In the genomic region with DNA sequence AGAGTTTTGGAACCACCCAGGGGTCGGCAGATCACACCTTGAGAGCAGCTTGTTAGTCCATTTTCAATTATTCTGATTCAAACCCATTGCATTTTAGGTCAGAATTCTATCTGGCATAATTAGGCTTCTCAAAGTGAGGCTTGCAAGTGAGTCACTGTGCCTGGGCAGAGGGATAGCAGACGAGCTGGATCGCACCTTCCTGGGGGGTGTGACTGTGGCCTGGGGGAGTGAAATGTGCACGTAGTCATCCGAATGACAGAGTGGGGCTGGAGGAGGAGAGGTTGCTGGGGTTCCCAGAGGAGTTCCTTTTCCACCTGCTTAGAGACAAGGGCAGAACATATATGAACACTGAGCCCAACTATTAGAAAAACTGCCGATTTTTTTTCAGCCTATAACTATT, we compare ENCODE assay signal across 23 cellular contexts. TPM values are rescaled to one million over a fixed set of nuclear protein-coding genes. Genes with fewer than 3 reads are reported as not detected.
DNase-seq lines count a peak whose midpoint lies in the region; ATAC-seq, FAIRE-seq and TF ChIP-seq lines count a peak whose summit lies in the region.
"Had no signal": no experiment of that assay in that cellular context is flagged by ENCODE, and none has a peak within 500 bp of the region (broad histone marks: within the 10 kb centered on the region; RNA-seq: fewer than 3 reads in every experiment).

No MANE protein-coding gene starts in this region.

- no peak overlapping the region for H2BK120ac ChIP-seq in trophoblast cell (ENCODE audit: insufficient read depth, low read length, poor library complexity)

- H2BK5ac ChIP-seq in trophoblast cell (ENCODE audit: low read depth, low read length, poor library complexity): no peak overlapping the region

- no peak overlapping the region for H3K4ac ChIP-seq in trophoblast cell (ENCODE audit: low read depth, low read length)

- no peak overlapping the region for H2BK12ac ChIP-seq in trophoblast cell (ENCODE audit: low read length)

- no peak overlapping the region for H3K27ac ChIP-seq in trophoblast cell (ENCODE audit: low read depth, low read length)
- H3K27ac ChIP-seq: 22Rv1, BLaER1, C4-2B had no signal

- peaks cover 3% of the 10 kb centered on the region for H3K9me3 ChIP-seq in trophoblast cell (ENCODE audit: insufficient read depth, low read depth, low read length)
- H3K9me3 ChIP-seq: BLaER1, HAP-1 had no signal

- H4K12ac ChIP-seq in trophoblast cell (ENCODE audit: low read depth, low read length): no peak overlapping the region

- peak overlapping the region; percentile 63 for H3K23ac ChIP-seq in trophoblast cell (ENCODE audit: low read length)

- no peak overlapping the region for H3K27ac Mint-ChIP-seq in natural killer cell treated with Interleukin-12 subunit alpha and Interleukin-12 subunit beta and Interleukin-15 and Interleukin-18, amount 100 ng/mL, for 72 hours
- H3K27ac Mint-ChIP-seq: B cell; CD8-positive, alpha-beta T cell; HFFc6 had no signal

- H3K4me3 ChIP-seq in bronchial epithelial cell (ENCODE audit: low read depth, low read length) (no peak overlapping the region), epithelial cell of esophagus (ENCODE audit: low read length) (no peak overlapping the region), trophoblast cell (ENCODE audit: low read depth, low read length) (no peak overlapping the region)
- H3K4me3 ChIP-seq: BLaER1, HAP-1 had no signal

- no peaks in the 10 kb centered on the region for H3K27me3 Mint-ChIP-seq in natural killer cell treated with Interleukin-12 subunit alpha and Interleukin-12 subunit beta and Interleukin-15 and Interleukin-18, amount 100 ng/mL, for 72 hours
- H3K27me3 Mint-ChIP-seq: B cell; CD4-positive, CD25-positive, alpha-beta regulatory T cell had no signal

- no peak overlapping the region for H2AK5ac ChIP-seq in trophoblast cell (ENCODE audit: low read length)

- no peak for FAIRE-seq in bronchial epithelial cell (lab: Jason Lieb, UNC)
- FAIRE-seq: A204.1, D721Med, GM12891, GM18507 had no signal

- H4K8ac ChIP-seq in trophoblast cell (ENCODE audit: low read depth, low read length): no peak overlapping the region

- no peak overlapping the region for H4K91ac ChIP-seq in trophoblast cell (ENCODE audit: low read depth, low read length)

- H3K36me3 ChIP-seq in bronchial epithelial cell (ENCODE audit: control insufficient read depth, insufficient read depth, low read length) (peaks cover 10% of the 10 kb centered on the region), trophoblast cell (ENCODE audit: control insufficient read depth in 1 of 2, insufficient read depth in 2 of 2, low read length in 2 of 2) (peaks cover 23 to 36% of the 10 kb centered on the region in 2 experiments)

- H3K4me3 Mint-ChIP-seq in natural killer cell treated with Interleukin-12 subunit alpha and Interleukin-12 subunit beta and Interleukin-15 and Interleukin-18, amount 100 ng/mL, for 72 hours: no peak overlapping the region
- H3K4me3 Mint-ChIP-seq: B cell; CD8-positive, alpha-beta T cell; HFFc6 had no signal

- no peak overlapping the region for H3K18ac ChIP-seq in trophoblast cell (ENCODE audit: low read length)

- no peak for TF ChIP-seq CTCF in bronchial epithelial cell (IDR thresholded peaks at IDR 0.05; ENCODE audit: insufficient read depth, low read length, severe bottlenecking)
- no peak for TF ChIP-seq CTCF in epithelial cell of esophagus (IDR thresholded peaks at IDR 0.05; ENCODE audit: insufficient read depth, low read depth, low read length, missing control alignments)

- no peaks in the 10 kb centered on the region for H3K27me3 ChIP-seq in bronchial epithelial cell (ENCODE audit: control insufficient read depth, insufficient read depth, low read length)
- H3K27me3 ChIP-seq in trophoblast cell (ENCODE audit: insufficient read depth, low read length): no peaks in the 10 kb centered on the region
- H3K27me3 ChIP-seq: BLaER1 had no signal

- H3K79me2 ChIP-seq in trophoblast cell (ENCODE audit: control insufficient read depth, insufficient read depth, low read length, poor library complexity): no peaks in the 10 kb centered on the region

- no peak for ATAC-seq in HG03460 (IDR thresholded peaks at IDR 0.05; ENCODE audit: unreplicated experiment)
- ATAC-seq in natural killer cell treated with Interleukin-12 subunit alpha and Interleukin-12 subunit beta and Interleukin-15 and Interleukin-18, amount 100 ng/mL, for 72 hours: no peak
- ATAC-seq: CD8-positive, alpha-beta T cell had no signal

- H3K9me3 Mint-ChIP-seq in natural killer cell treated with Interleukin-12 subunit alpha and Interleukin-12 subunit beta and Interleukin-15 and Interleukin-18, amount 100 ng/mL, for 72 hours: no peaks in the 10 kb centered on the region
- H3K9me3 Mint-ChIP-seq: CD8-positive, alpha-beta T cell; HFFc6 had no signal

- H2AFZ ChIP-seq in trophoblast cell (ENCODE audit: insufficient read depth, low read length, poor library complexity): no peak overlapping the region

- no peak overlapping the region for H3K4me2 ChIP-seq in trophoblast cell (ENCODE audit: low read length)
- H3K4me2 ChIP-seq: BLaER1 had no signal

- peaks cover 15% of the 10 kb centered on the region for H3K36me3 Mint-ChIP-seq in natural killer cell treated with Interleukin-12 subunit alpha and Interleukin-12 subunit beta and Interleukin-15 and Interleukin-18, amount 100 ng/mL, for 72 hours

- no peaks in the 10 kb centered on the region for H3K79me1 ChIP-seq in trophoblast cell (ENCODE audit: low read length)

- peaks cover 4 to 8% of the 10 kb centered on the region in 2 donors for H3K4me1 Mint-ChIP-seq in natural killer cell treated with Interleukin-12 subunit alpha and Interleukin-12 subunit beta and Interleukin-15 and Interleukin-18, amount 100 ng/mL, for 72 hours (ENCODE audit: low read depth in 2 of 2)
- H3K4me1 Mint-ChIP-seq: B cell had no signal

- no peaks in the 10 kb centered on the region for H3K4me1 ChIP-seq in trophoblast cell (ENCODE audit: control insufficient read depth in 1 of 2, insufficient read depth in 2 of 2, low read length in 2 of 2)
- H3K4me1 ChIP-seq: BLaER1, HAP-1 had no signal

- peak overlapping the region; percentile 46 for H3K9ac ChIP-seq in trophoblast cell (ENCODE audit: low read length)
- H3K9ac ChIP-seq: BLaER1 had no signal

- no peak overlapping the region for H3K14ac ChIP-seq in trophoblast cell (ENCODE audit: low read length)

- peak; percentile 21 for DNase-seq in Daoy (ENCODE audit: low read depth)
- peak; percentile 12 for DNase-seq in bronchial epithelial cell (ENCODE audit: low read depth)
- peak; percentile 24 for DNase-seq in epithelial cell of esophagus (ENCODE audit: low read depth)
- peak; percentile 54 to 63 for DNase-seq in trophoblast cell
- DNase-seq in natural killer cell treated with Interleukin-12 subunit alpha and Interleukin-12 subunit beta and Interleukin-15 and Interleukin-18, amount 100 ng/mL, for 72 hours (ENCODE audit: low spot score): no peak
- DNase-seq in NCI-H1436 treated with DMSO at 0.1 percent for 48 hours (lab: John Stamatoyannopoulos, UW): no peak
- DNase-seq: CD4-positive, CD25-positive, alpha-beta regulatory T cell; CD8-positive, alpha-beta T cell; DMS 273 treated with DMSO at 0.1 percent for 48 hours; DMS79; GF-D8; GOT3; HFFc6 had no signal

- WGBS in trophoblast cell (ENCODE audit: extremely low coverage, insufficient coverage, insufficient read length): no CpG with 5 or more reads among the region's 6 CpGs

RNA-seq across cellular contexts. Expression of gene SPACA9, which starts 31.7 kb away (rescaled TPM):
- 1.4 and 3.8 TPM in 2 replicates for total RNA-seq in Daoy (2014; rRNA removed; shearing (Covaris generic))
- 0.79 and 2.3 TPM in 2 replicates for total RNA-seq in bronchial epithelial cell
- 2.5 and 2.7 TPM in 2 replicates for polyA plus RNA-seq in trophoblast cell (2013)
- total RNA-seq in natural killer cell treated with Interleukin-12 subunit alpha and Interleukin-12 subunit beta and Interleukin-15 and Interleukin-18, amount 100 ng/mL, for 72 hours: 1 to 10 TPM in 1 of 2 donors, under 1 TPM in 1; 0.71 to 1.0 TPM

RNA-seq across cellular contexts. Expression of gene AK8, which starts 32.3 kb away (rescaled TPM):
- total RNA-seq in Daoy (2014; rRNA removed; shearing (Covaris generic)): 0.23 TPM in 1 of 2 replicates, not detected in the other
- 0.26 TPM in 1 of 2 replicates, not detected in the other for total RNA-seq in bronchial epithelial cell
- polyA plus RNA-seq in trophoblast cell (2013): 0.19 and 0.34 TPM in 2 replicates
- not detected for total RNA-seq in natural killer cell treated with Interleukin-12 subunit alpha and Interleukin-12 subunit beta and Interleukin-15 and Interleukin-18, amount 100 ng/mL, for 72 hours
- total RNA-seq: CD4-positive, CD25-positive, alpha-beta regulatory T cell; CD8-positive, alpha-beta T cell had no signal

RNA-seq across cellular contexts. Expression of gene TSC1, which starts 34.0 kb away (rescaled TPM):
- total RNA-seq in Daoy (2014; rRNA removed; shearing (Covaris generic)): 27.7 and 28.9 TPM in 2 replicates
- 20.8 and 22.3 TPM in 2 replicates for total RNA-seq in bronchial epithelial cell
- polyA plus RNA-seq in trophoblast cell (2013): 31.8 and 32.6 TPM in 2 replicates
- 10 to 100 TPM; 37.8 to 45.7 TPM for total RNA-seq in natural killer cell treated with Interleukin-12 subunit alpha and Interleukin-12 subunit beta and Interleukin-15 and Interleukin-18, amount 100 ng/mL, for 72 hours

Comparison
In these comparisons a context has a peak if more than half of its experiments do, and no peak if none do; other contexts are left out.
1. DNase-seq: peak in Daoy (single experiment), bronchial epithelial cell (single experiment), epithelial cell of esophagus (single experiment) and trophoblast cell (2 of 2); none in natural killer cell treated with Interleukin-12 subunit alpha and Interleukin-12 subunit beta and Interleukin-15 and Interleukin-18, amount 100 ng/mL, for 72 hours (single experiment) and NCI-H1436 treated with DMSO at 0.1 percent for 48 hours (single experiment).